17 cellular contexts compared by ENCODE assay signal in genomic region chr1:200795151-200795550, GRCh38. TPM values are rescaled to one million over a fixed set of nuclear protein-coding genes. Genes with fewer than 3 reads are reported as not detected.
DNase-seq lines count a peak whose midpoint lies in the region; ATAC-seq and TF ChIP-seq lines count a peak whose summit lies in the region.
"Had no signal": no experiment of that assay in that cellular context is flagged by ENCODE, and none has a peak within 500 bp of the region (broad histone marks: within the 10 kb centered on the region; RNA-seq: fewer than 3 reads in every experiment).

No MANE protein-coding gene starts in this region.

- in situ Hi-C loops in GM23248 (cut with MboI), result no loop called here
- in situ Hi-C loops in astrocyte of the spinal cord (cut with HindIII; ENCODE audit: low sequenced_read_pairs), result no loop called here
- in situ Hi-C loops in KBM-7 (cut with MboI; ENCODE audit: low pct_unique_long_range_greater_than_20kb, low sequenced_read_pairs), result no loop called here

- WGBS in GM23248 (ENCODE audit: low coverage in 1 of 2, low lambda C conversion rate in 2 of 2, missing lambda C conversion rate in 2 of 2), 2 experiments, result 16 to 20% methylated on average over 1 of the region's 1 CpG

- no peaks in the 10 kb centered on the region for H3K27me3 ChIP-seq in GM23248 (replicated peaks; ENCODE audit: insufficient read depth)

- no peak for ATAC-seq in GM21717 (IDR thresholded peaks at IDR 0.05; ENCODE audit: unreplicated experiment)
- ATAC-seq: naive thymus-derived CD4-positive, alpha-beta T cell had no signal

- DNase-seq in AG04449 (ENCODE audit: low read depth, low spot score) (peak; percentile 31), GM23248 (peak; percentile 72), astrocyte of the spinal cord (ENCODE audit: low read depth, low spot score) (peak; percentile 33), fibroblast of villous mesenchyme (ENCODE audit: low read depth) (peak; percentile 64), HuH-7.5 (ENCODE audit: low spot score) (no peak), KBM-7 (no peak), SHP77 (lab: John Stamatoyannopoulos, UW) (no peak)
- DNase-seq: ACHN; activated naive CD4-positive, alpha-beta T cell treated with anti-CD3 and anti-CD28 coated beads, Interleukin-2, amount 10 ng/mL, durations not matched to agents 7 days and 5 days; activated T-cell treated with anti-CD3 and anti-CD28 coated beads, Interleukin-2, amount 50 U/mL, for 1 hour; effector memory CD4-positive, alpha-beta T cell; lower lobe of right lung; naive thymus-derived CD4-positive, alpha-beta T cell; NCI-H2029 treated with DMSO at 0.1 percent for 48 hours; NCI-H524 had no signal

- peaks cover 30% of the 10 kb centered on the region for H3F3A ChIP-seq in GM23248 (ENCODE audit: insufficient read depth)

- peak overlapping the region; percentile 14 for H3K4me2 ChIP-seq in GM23248 (ENCODE audit: unreplicated experiment)

- H4K20me1 ChIP-seq in GM23248 (ENCODE audit: insufficient read depth), result peaks cover 15% of the 10 kb centered on the region; the same call in 1 of the 2 replicates

- H3K9me3 ChIP-seq in GM23248 (ENCODE audit: low read depth), result no peaks in the 10 kb centered on the region
- H3K9me3 ChIP-seq: lower lobe of right lung, prostate gland had no signal

- TF ChIP-seq CTCF in AG04449 (IDR thresholded peaks at IDR 0.05; ENCODE audit: insufficient read depth, low read length, missing control alignments) (no peak), astrocyte of the spinal cord (IDR thresholded peaks at IDR 0.05; ENCODE audit: low read depth, low read length) (no peak), fibroblast of villous mesenchyme (IDR thresholded peaks at IDR 0.05; ENCODE audit: insufficient read depth, low read depth, low read length) (no peak)

- H3K9ac ChIP-seq in GM23248, result no peak overlapping the region

- CTCF ChIA-PET in AG04449 (lab: Yijun Ruan, JAX), result interaction anchor here (0.7 to 1.4 kb wide), 2 partner anchors 11 to 173 kb away, joined by 4 to 6 read pairs; no protein-coding TSS in a partner anchor

- H3K79me2 ChIP-seq in GM23248 (ENCODE audit: insufficient read depth), result peaks cover 79% of the 10 kb centered on the region

- H3K9me2 ChIP-seq in GM23248 (ENCODE audit: insufficient read depth), result no peaks in the 10 kb centered on the region

- no peaks in the 10 kb centered on the region for H3K36me3 ChIP-seq in GM23248 (ENCODE audit: low read depth)
- H3K36me3 ChIP-seq: lower lobe of right lung, prostate gland had no signal

- H3K27ac ChIP-seq in GM23248, result peak overlapping the region; percentile 34
- H3K27ac ChIP-seq: lower lobe of right lung, prostate gland had no signal

- no peak overlapping the region for H3K4me3 ChIP-seq in AG04449 (ENCODE audit: low read depth, low read length)
- no peak overlapping the region for H3K4me3 ChIP-seq in GM23248
- H3K4me3 ChIP-seq in astrocyte of the spinal cord (ENCODE audit: low read depth, low read length), result no peak overlapping the region
- H3K4me3 ChIP-seq in fibroblast of villous mesenchyme (ENCODE audit: low read depth, low read length), result no peak overlapping the region
- H3K4me3 ChIP-seq: lower lobe of right lung, prostate gland had no signal

- H2AFZ ChIP-seq in GM23248, result no peak overlapping the region

- peaks cover 27% of the 10 kb centered on the region for H3K4me1 ChIP-seq in GM23248 (ENCODE audit: insufficient read depth)
- H3K4me1 ChIP-seq: prostate gland had no signal

- POLR2A ChIA-PET in AG04449 (lab: Yijun Ruan, JAX), result no interaction called here

RNA-seq across cellular contexts. Expression of gene CAMSAP2, which starts 56.5 kb away (rescaled TPM):
- total RNA-seq in GM23248 (2014; rRNA removed; shearing (Covaris generic)), result 28.7 and 52.6 TPM in 2 replicates
- 9.9 and 10.9 TPM in 2 replicates for polyA plus RNA-seq in GM23248 (2016; fragmentation: Nextera tagmentation; extraction: Ambion mirVana)
- total RNA-seq in fibroblast of villous mesenchyme, result 44.8 and 55.7 TPM in 2 replicates

Comparison
In these comparisons a context has a peak if more than half of its experiments do, and no peak if none do; other contexts are left out.
1. DNase-seq: peak in AG04449 (single experiment), GM23248 (single experiment), astrocyte of the spinal cord (single experiment) and fibroblast of villous mesenchyme (single experiment); none in HuH-7.5 (single experiment), KBM-7 (single experiment) and SHP77 (0 of 2).